Comparison of ENCODE assay signal across 8 cellular contexts in genomic region chr9:128771094-128771721, GRCh38.
DNase-seq lines count a peak whose midpoint lies in the region; ATAC-seq and TF ChIP-seq lines count a peak whose summit lies in the region.

No MANE protein-coding gene starts in this region.

- H3K27ac ChIP-seq in neutrophil, result peak overlapping the region; percentile 94

- H3K4me3 ChIP-seq in WI38 (ENCODE audit: low read depth, low read length), result peak overlapping the region; percentile 97
- peak overlapping the region; percentile 96 for H3K4me3 ChIP-seq in fibroblast of pulmonary artery (replicated peaks; ENCODE audit: low read depth, low read length)
- peak overlapping the region; percentile 86 to 97 for H3K4me3 ChIP-seq in neutrophil (ENCODE audit: low read depth in 1 of 2, low read length in 1 of 2)

- no peak for TF ChIP-seq CTCF in WI38 (IDR thresholded peaks at IDR 0.05; ENCODE audit: low read depth, low read length)
- no peak for TF ChIP-seq CTCF in fibroblast of pulmonary artery (IDR thresholded peaks at IDR 0.05; ENCODE audit: low read length, missing control alignments)
- TF ChIP-seq CTCF in neutrophil (IDR thresholded peaks at IDR 0.05), result no peak

- ATAC-seq in GM18858 (IDR thresholded peaks at IDR 0.05; ENCODE audit: unreplicated experiment) (peak; percentile 23), HG03175 (IDR thresholded peaks at IDR 0.05; ENCODE audit: unreplicated experiment) (peak; percentile 20), HG02798 (IDR thresholded peaks at IDR 0.05; ENCODE audit: poor library complexity, unreplicated experiment) (no peak)

- H3K36me3 ChIP-seq in neutrophil, result peaks cover 11% of the 10 kb centered on the region

- in situ Hi-C loops in ACHN (cut with HindIII; ENCODE audit: low pct_ligation_motif_present, low pct_unique_long_range_greater_than_20kb, low sequenced_read_pairs), result no loop called here

- DNase-seq in ACHN (peak; percentile 17), fibroblast of pulmonary artery (ENCODE audit: low read depth) (peak; percentile 26), NCI-H1930 (lab: John Stamatoyannopoulos, UW) (no peak)

- no peaks in the 10 kb centered on the region for H3K27me3 ChIP-seq in neutrophil

- peaks cover 5% of the 10 kb centered on the region for H3K9me3 ChIP-seq in neutrophil

- peaks cover 18 to 19% of the 10 kb centered on the region in 2 experiments for H3K4me1 ChIP-seq in neutrophil (ENCODE audit: control insufficient read depth in 1 of 2, insufficient read depth in 1 of 2, low read depth in 1 of 2, low read length in 1 of 2)

Comparison
In these comparisons a context has a peak if more than half of its experiments do, and no peak if none do; other contexts are left out.
1. DNase-seq: peak in ACHN (single experiment) and fibroblast of pulmonary artery (single experiment); none in NCI-H1930 (0 of 2).
2. Peak in every context shown above with its lines, with median percentiles within 50 percentile points of each other: H3K4me3 ChIP-seq.